In genomic region chr3:138284079-138284478, GRCh38 we compare ENCODE assay signal across 1 cellular context.
TF ChIP-seq lines count a peak whose summit lies in the region.

No MANE protein-coding gene starts in this region.

TF ChIP-seq in SK-N-SH treated with all-trans-retinoic acid at 6 μM for 48 hours, 23 proteins besides CTCF, POLR2A, EP300 and RAD21:
- TF ChIP-seq PATZ1 (CRISPR knock-in tag; IDR thresholded peaks at IDR 0.05; ENCODE audit: borderline replicate concordance) = no peak
- TF ChIP-seq ZFP30 (CRISPR knock-in tag; IDR thresholded peaks at IDR 0.05) = no peak
- TF ChIP-seq SNAI2 (CRISPR knock-in tag; IDR thresholded peaks at IDR 0.05) = no peak
- no peak for TF ChIP-seq BACH2 (CRISPR knock-in tag; IDR thresholded peaks at IDR 0.05; ENCODE audit: borderline replicate concordance)
- TF ChIP-seq ZFP3 (CRISPR knock-in tag; IDR thresholded peaks at IDR 0.05) = no peak
